28 cellular contexts compared by ENCODE assay signal in genomic region chr4:8897768-8898167, GRCh38. TPM values are rescaled to one million over a fixed set of nuclear protein-coding genes. Genes with fewer than 3 reads are reported as not detected.
"Had no signal": no experiment of that assay in that cellular context is flagged by ENCODE, and none has a peak within 500 bp of the region (broad histone marks: within the 10 kb centered on the region; RNA-seq: fewer than 3 reads in every experiment).

No MANE protein-coding gene starts in this region.

- FAIRE-seq: astrocyte, endothelial cell of umbilical vein, TTC549 had no signal

- H3K27ac ChIP-seq: colonic mucosa, dorsolateral prefrontal cortex, heart right ventricle, left lung, sigmoid colon, transverse colon, uterus, WERI-Rb-1 had no signal

- H3K27ac Mint-ChIP-seq: activated naive CD8-positive, alpha-beta T cell; activated T-cell treated with anti-CD3 and anti-CD28 coated beads, Interleukin-2, amount 50 U/mL, for 24 hours; activated T-helper 17 cell treated with anti-CD3 and anti-CD28 coated beads, Interleukin-2, amount 50 U/mL, for 72 hours; effector memory CD8-positive, alpha-beta T cell; naive thymus-derived CD4-positive, alpha-beta T cell; stimulated activated naive B cell treated with anti-CD40 and anti-IgM and Interleukin-4, amounts not matched to agents 10 μg/mL and 1 μg/mL and 100 μg/mL, for 72 hours had no signal

- DNase-seq: activated CD4-positive, alpha-beta T cell treated with anti-CD3 and anti-CD28 coated beads, Interleukin-2, amount 50 U/mL, for 4 hours; activated CD8-positive, alpha-beta memory T cell treated with anti-CD3 and anti-CD28 coated beads for 24 hours; activated CD8-positive, alpha-beta memory T cell treated with anti-CD3 and anti-CD28 coated beads, Interleukin-2, amount 50 U/mL, for 4 hours; activated T-cell treated with anti-CD3 and anti-CD28 coated beads, Interleukin-2, amount 50 U/mL, for 24 hours; colonic mucosa; dorsolateral prefrontal cortex; effector memory CD8-positive, alpha-beta T cell; heart right ventricle; naive thymus-derived CD4-positive, alpha-beta T cell; posterior cingulate gyrus; sigmoid colon; stimulated activated CD4-positive, alpha-beta T cell treated with anti-CD3 and anti-CD28 coated beads, Interleukin-2, amount 100 ng/mL, for 48 hours; stimulated activated CD8-positive, alpha-beta memory T cell treated with anti-CD3 and anti-CD28 coated beads, Interleukin-4, amount 100 ng/mL, for 48 hours; stimulated activated naive B cell treated with anti-CD40 and anti-IgM and Interleukin-4, amounts not matched to agents 10 μg/mL and 1 μg/mL and 100 μg/mL, for 72 hours; transverse colon; uterus; WERI-Rb-1 had no signal

- H3K9me3 ChIP-seq: colonic mucosa had no signal

- H3K36me3 Mint-ChIP-seq: activated naive CD8-positive, alpha-beta T cell; stimulated activated naive B cell treated with anti-CD40 and anti-IgM and Interleukin-4, amounts not matched to agents 10 μg/mL and 1 μg/mL and 100 μg/mL, for 72 hours had no signal

- H3K4me1 ChIP-seq: colonic mucosa, left lung, transverse colon had no signal

- H3K4me3 Mint-ChIP-seq: activated naive CD8-positive, alpha-beta T cell; activated T-cell treated with anti-CD3 and anti-CD28 coated beads, Interleukin-2, amount 50 U/mL, for 24 hours; activated T-helper 17 cell treated with anti-CD3 and anti-CD28 coated beads, Interleukin-2, amount 50 U/mL, for 72 hours; effector memory CD8-positive, alpha-beta T cell; naive thymus-derived CD4-positive, alpha-beta T cell; neural crest cell; stimulated activated naive B cell treated with anti-CD40 and anti-IgM and Interleukin-4, amounts not matched to agents 10 μg/mL and 1 μg/mL and 100 μg/mL, for 72 hours had no signal

- H3K36me3 ChIP-seq: colonic mucosa, heart right ventricle, left lung, sigmoid colon, transverse colon, uterus, WERI-Rb-1 had no signal

- H3K4me1 Mint-ChIP-seq: activated T-helper 17 cell treated with anti-CD3 and anti-CD28 coated beads, Interleukin-2, amount 50 U/mL, for 72 hours; naive thymus-derived CD4-positive, alpha-beta T cell had no signal

- H3K4me3 ChIP-seq: colonic mucosa, dorsolateral prefrontal cortex, heart right ventricle, left lung, lung, sigmoid colon, transverse colon, uterus had no signal

RNA-seq across cellular contexts. Expression of gene HMX1, which starts 26.1 kb away (rescaled TPM):
- total RNA-seq: activated T-helper 17 cell treated with anti-CD3 and anti-CD28 coated beads, Interleukin-2, amount 50 U/mL, for 72 hours; colonic mucosa; endothelial cell of umbilical vein; fibroblast of villous mesenchyme; kidney epithelial cell; left lung; lung; naive thymus-derived CD4-positive, alpha-beta T cell; omental fat pad; transverse colon had no signal
- polyA plus RNA-seq: endothelial cell of umbilical vein; heart right ventricle; lung; naive thymus-derived CD4-positive, alpha-beta T cell; sigmoid colon had no signal
